ENCODE assay signal across 1 cellular context in the genomic region with DNA sequence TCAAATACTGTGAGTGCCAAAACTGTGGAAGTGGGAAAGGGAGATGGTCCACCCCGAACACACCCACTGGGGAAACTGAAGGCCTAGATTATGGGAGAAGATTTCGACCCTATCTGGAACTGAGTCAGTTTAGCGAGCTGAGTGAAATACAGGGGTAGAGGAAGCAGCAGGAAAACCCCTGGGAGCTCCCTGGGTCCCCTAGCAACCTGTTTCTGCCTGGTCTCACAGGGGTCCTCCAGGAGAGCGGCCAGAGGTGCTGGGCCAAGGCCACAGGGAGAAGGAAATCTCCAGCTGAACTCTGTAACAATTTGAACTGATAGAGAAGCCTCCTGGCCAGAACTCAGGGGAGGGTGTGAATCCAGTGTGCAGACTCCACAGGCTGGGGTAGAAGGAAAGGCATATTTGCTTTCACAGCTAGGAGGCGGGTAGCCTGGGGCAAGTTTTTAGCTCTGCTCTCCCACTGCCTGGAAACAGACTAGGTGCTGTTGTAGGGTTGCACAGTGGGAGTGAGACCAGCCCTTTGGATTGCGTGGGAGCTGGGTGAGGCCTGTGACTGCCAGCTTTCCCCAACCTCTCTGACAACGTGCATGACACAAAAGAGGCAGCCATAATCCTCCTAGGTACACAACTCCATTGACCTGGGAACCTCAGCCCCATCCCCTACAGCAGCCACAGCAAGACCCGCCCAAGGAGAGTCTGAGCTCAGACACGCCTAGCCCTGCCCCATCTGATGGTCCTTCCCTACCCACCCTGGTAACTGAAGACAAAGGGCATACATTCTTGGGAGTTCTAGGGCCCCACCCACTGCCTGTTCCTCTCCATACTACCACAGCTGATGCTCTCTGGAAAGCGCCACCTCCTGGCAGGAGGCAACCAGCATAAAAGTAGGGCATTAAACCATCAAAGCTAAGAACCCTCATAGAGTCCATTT.
A peak's percentile ranks its signal among the peaks of the same experiment; 100 is the strongest.
TF ChIP-seq lines count a peak whose summit lies in the region.

No MANE protein-coding gene starts in this region.

TF ChIP-seq in HepG2, 621 proteins besides CTCF, POLR2A, EP300 and RAD21 (continued from another document and continues in another):
- TF ChIP-seq, protein P1, sequence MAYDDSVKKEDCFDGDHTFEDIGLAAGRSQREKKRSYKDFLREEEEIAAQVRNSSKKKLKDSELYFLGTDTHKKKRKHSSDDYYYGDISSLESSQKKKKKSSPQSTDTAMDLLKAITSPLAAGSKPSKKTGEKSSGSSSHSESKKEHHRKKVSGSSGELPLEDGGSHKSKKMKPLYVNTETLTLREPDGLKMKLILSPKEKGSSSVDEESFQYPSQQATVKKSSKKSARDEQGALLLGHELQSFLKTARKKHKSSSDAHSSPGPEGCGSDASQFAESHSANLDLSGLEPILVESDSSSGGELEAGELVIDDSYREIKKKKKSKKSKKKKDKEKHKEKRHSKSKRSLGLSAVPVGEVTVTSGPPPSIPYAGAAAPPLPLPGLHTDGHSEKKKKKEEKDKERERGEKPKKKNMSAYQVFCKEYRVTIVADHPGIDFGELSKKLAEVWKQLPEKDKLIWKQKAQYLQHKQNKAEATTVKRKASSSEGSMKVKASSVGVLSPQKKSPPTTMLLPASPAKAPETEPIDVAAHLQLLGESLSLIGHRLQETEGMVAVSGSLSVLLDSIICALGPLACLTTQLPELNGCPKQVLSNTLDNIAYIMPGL (CRISPR knock-in tag; IDR thresholded peaks at IDR 0.05; ENCODE audit: borderline replicate concordance in 1 of 2, low read depth in 1 of 2), result peak in 1 of 2 experiments; percentile 32; a peak in 1 of 4 replicates
- TF ChIP-seq SRF (IDR thresholded peaks at IDR 0.05; ENCODE audit: low read depth, low read length), result no peak
- no peak for TF ChIP-seq ASH2L (IDR thresholded peaks at IDR 0.05; ENCODE audit: insufficient read length, low read depth, low read length)
- TF ChIP-seq RFXANK (CRISPR knock-in tag; IDR thresholded peaks at IDR 0.05), result no peak
- TF ChIP-seq ZNF292 (CRISPR knock-in tag; IDR thresholded peaks at IDR 0.05; ENCODE audit: borderline replicate concordance, low read depth), result 0 out of 2 replicates have a peak, but pooled peaks have one; percentile 24
- TF ChIP-seq ARNT (IDR thresholded peaks at IDR 0.05), result no peak
- no peak for TF ChIP-seq PPARG (CRISPR knock-in tag; conservative IDR thresholded peaks at IDR 0.05)
- TF ChIP-seq HNRNPK (IDR thresholded peaks at IDR 0.05; ENCODE audit: low read depth, low read length, poor library complexity, severe bottlenecking), result no peak
- TF ChIP-seq, protein P2, sequence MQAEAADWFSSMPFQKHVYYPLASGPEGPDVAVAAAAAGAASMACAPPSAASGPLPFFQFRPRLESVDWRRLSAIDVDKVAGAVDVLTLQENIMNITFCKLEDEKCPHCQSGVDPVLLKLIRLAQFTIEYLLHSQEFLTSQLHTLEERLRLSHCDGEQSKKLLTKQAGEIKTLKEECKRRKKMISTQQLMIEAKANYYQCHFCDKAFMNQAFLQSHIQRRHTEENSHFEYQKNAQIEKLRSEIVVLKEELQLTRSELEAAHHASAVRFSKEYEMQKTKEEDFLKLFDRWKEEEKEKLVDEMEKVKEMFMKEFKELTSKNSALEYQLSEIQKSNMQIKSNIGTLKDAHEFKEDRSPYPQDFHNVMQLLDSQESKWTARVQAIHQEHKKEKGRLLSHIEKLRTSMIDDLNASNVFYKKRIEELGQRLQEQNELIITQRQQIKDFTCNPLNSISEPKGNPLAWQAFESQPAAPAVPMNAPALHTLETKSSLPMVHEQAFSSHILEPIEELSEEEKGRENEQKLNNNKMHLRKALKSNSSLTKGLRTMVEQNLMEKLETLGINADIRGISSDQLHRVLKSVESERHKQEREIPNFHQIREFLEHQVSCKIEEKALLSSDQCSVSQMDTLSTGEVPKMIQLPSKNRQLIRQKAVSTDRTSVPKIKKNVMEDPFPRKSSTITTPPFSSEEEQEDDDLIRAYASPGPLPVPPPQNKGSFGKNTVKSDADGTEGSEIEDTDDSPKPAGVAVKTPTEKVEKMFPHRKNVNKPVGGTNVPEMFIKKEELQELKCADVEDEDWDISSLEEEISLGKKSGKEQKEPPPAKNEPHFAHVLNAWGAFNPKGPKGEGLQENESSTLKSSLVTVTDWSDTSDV (CRISPR knock-in tag; IDR thresholded peaks at IDR 0.05), result no peak
- TF ChIP-seq FOXC1 (CRISPR knock-in tag; IDR thresholded peaks at IDR 0.05; ENCODE audit: borderline replicate concordance), result 0 out of 2 replicates have a peak, but pooled peaks have one; percentile 30
- TF ChIP-seq, protein P3, sequence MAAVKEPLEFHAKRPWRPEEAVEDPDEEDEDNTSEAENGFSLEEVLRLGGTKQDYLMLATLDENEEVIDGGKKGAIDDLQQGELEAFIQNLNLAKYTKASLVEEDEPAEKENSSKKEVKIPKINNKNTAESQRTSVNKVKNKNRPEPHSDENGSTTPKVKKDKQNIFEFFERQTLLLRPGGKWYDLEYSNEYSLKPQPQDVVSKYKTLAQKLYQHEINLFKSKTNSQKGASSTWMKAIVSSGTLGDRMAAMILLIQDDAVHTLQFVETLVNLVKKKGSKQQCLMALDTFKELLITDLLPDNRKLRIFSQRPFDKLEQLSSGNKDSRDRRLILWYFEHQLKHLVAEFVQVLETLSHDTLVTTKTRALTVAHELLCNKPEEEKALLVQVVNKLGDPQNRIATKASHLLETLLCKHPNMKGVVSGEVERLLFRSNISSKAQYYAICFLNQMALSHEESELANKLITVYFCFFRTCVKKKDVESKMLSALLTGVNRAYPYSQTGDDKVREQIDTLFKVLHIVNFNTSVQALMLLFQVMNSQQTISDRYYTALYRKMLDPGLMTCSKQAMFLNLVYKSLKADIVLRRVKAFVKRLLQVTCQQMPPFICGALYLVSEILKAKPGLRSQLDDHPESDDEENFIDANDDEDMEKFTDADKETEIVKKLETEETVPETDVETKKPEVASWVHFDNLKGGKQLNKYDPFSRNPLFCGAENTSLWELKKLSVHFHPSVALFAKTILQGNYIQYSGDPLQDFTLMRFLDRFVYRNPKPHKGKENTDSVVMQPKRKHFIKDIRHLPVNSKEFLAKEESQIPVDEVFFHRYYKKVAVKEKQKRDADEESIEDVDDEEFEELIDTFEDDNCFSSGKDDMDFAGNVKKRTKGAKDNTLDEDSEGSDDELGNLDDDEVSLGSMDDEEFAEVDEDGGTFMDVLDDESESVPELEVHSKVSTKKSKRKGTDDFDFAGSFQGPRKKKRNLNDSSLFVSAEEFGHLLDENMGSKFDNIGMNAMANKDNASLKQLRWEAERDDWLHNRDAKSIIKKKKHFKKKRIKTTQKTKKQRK (IDR thresholded peaks at IDR 0.05; ENCODE audit: low read length), result no peak
- TF ChIP-seq ZBTB7B (CRISPR knock-in tag; IDR thresholded peaks at IDR 0.05), result no peak
- TF ChIP-seq, protein P4, sequence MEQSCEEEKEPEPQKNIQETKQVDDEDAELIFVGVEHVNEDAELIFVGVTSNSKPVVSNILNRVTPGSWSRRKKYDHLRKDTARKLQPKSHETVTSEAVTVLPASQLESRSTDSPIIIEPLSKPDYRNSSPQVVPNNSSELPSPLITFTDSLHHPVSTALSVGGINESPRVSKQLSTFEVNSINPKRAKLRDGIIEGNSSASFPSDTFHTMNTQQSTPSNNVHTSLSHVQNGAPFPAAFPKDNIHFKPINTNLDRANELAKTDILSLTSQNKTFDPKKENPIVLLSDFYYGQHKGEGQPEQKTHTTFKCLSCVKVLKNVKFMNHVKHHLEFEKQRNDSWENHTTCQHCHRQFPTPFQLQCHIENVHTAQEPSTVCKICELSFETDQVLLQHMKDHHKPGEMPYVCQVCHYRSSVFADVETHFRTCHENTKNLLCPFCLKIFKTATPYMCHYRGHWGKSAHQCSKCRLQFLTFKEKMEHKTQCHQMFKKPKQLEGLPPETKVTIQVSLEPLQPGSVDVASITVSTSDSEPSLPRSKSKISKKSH (CRISPR knock-in tag; IDR thresholded peaks at IDR 0.05; ENCODE audit: borderline replicate concordance), result no peak
- TF ChIP-seq MATR3 (CRISPR knock-in tag; IDR thresholded peaks at IDR 0.05), result no peak
- TF ChIP-seq TRIM24 (CRISPR knock-in tag; IDR thresholded peaks at IDR 0.05), result no peak
- no peak for TF ChIP-seq AGO2 (optimal IDR thresholded peaks at IDR 0.05; ENCODE audit: low read depth, low read length)
- TF ChIP-seq, protein P5, sequence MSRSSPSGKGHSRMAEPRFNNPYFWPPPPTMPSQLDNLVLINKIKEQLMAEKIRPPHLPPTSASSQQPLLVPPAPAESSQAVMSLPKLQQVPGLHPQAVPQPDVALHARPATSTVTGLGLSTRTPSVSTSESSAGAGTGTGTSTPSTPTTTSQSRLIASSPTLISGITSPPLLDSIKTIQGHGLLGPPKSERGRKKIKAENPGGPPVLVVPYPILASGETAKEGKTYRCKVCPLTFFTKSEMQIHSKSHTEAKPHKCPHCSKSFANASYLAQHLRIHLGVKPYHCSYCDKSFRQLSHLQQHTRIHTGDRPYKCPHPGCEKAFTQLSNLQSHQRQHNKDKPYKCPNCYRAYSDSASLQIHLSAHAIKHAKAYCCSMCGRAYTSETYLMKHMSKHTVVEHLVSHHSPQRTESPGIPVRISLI (CRISPR knock-in tag; IDR thresholded peaks at IDR 0.05; ENCODE audit: borderline replicate concordance), result 0 out of 2 replicates have a peak, but pooled peaks have one; percentile 14
- 0 out of 2 replicates have a peak, but pooled peaks have one; percentile 19 for TF ChIP-seq ZMYM4 (CRISPR knock-in tag; IDR thresholded peaks at IDR 0.05)
- no peak for TF ChIP-seq SUZ12 (IDR thresholded peaks at IDR 0.05; ENCODE audit: low read depth, low read length)
- TF ChIP-seq, protein P6, sequence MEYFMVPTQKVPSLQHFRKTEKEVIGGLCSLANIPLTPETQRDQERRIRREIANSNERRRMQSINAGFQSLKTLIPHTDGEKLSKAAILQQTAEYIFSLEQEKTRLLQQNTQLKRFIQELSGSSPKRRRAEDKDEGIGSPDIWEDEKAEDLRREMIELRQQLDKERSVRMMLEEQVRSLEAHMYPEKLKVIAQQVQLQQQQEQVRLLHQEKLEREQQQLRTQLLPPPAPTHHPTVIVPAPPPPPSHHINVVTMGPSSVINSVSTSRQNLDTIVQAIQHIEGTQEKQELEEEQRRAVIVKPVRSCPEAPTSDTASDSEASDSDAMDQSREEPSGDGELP (IDR thresholded peaks at IDR 0.05; ENCODE audit: borderline replicate concordance, low read depth), result peak; percentile 78; the same call in 1 of the 2 replicates
- TF ChIP-seq ZNF589 (CRISPR knock-in tag; conservative IDR thresholded peaks at IDR 0.05), result no peak
- TF ChIP-seq, protein P7, sequence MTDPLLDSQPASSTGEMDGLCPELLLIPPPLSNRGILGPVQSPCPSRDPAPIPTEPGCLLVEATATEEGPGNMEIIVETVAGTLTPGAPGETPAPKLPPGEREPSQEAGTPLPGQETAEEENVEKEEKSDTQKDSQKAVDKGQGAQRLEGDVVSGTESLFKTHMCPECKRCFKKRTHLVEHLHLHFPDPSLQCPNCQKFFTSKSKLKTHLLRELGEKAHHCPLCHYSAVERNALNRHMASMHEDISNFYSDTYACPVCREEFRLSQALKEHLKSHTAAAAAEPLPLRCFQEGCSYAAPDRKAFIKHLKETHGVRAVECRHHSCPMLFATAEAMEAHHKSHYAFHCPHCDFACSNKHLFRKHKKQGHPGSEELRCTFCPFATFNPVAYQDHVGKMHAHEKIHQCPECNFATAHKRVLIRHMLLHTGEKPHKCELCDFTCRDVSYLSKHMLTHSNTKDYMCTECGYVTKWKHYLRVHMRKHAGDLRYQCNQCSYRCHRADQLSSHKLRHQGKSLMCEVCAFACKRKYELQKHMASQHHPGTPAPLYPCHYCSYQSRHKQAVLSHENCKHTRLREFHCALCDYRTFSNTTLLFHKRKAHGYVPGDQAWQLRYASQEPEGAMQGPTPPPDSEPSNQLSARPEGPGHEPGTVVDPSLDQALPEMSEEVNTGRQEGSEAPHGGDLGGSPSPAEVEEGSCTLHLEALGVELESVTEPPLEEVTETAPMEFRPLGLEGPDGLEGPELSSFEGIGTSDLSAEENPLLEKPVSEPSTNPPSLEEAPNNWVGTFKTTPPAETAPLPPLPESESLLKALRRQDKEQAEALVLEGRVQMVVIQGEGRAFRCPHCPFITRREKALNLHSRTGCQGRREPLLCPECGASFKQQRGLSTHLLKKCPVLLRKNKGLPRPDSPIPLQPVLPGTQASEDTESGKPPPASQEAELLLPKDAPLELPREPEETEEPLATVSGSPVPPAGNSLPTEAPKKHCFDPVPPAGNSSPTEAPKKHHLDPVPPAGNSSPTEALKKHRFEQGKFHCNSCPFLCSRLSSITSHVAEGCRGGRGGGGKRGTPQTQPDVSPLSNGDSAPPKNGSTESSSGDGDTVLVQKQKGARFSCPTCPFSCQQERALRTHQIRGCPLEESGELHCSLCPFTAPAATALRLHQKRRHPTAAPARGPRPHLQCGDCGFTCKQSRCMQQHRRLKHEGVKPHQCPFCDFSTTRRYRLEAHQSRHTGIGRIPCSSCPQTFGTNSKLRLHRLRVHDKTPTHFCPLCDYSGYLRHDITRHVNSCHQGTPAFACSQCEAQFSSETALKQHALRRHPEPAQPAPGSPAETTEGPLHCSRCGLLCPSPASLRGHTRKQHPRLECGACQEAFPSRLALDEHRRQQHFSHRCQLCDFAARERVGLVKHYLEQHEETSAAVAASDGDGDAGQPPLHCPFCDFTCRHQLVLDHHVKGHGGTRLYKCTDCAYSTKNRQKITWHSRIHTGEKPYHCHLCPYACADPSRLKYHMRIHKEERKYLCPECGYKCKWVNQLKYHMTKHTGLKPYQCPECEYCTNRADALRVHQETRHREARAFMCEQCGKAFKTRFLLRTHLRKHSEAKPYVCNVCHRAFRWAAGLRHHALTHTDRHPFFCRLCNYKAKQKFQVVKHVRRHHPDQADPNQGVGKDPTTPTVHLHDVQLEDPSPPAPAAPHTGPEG (CRISPR knock-in tag; IDR thresholded peaks at IDR 0.05), result no peak
- TF ChIP-seq, protein P8, sequence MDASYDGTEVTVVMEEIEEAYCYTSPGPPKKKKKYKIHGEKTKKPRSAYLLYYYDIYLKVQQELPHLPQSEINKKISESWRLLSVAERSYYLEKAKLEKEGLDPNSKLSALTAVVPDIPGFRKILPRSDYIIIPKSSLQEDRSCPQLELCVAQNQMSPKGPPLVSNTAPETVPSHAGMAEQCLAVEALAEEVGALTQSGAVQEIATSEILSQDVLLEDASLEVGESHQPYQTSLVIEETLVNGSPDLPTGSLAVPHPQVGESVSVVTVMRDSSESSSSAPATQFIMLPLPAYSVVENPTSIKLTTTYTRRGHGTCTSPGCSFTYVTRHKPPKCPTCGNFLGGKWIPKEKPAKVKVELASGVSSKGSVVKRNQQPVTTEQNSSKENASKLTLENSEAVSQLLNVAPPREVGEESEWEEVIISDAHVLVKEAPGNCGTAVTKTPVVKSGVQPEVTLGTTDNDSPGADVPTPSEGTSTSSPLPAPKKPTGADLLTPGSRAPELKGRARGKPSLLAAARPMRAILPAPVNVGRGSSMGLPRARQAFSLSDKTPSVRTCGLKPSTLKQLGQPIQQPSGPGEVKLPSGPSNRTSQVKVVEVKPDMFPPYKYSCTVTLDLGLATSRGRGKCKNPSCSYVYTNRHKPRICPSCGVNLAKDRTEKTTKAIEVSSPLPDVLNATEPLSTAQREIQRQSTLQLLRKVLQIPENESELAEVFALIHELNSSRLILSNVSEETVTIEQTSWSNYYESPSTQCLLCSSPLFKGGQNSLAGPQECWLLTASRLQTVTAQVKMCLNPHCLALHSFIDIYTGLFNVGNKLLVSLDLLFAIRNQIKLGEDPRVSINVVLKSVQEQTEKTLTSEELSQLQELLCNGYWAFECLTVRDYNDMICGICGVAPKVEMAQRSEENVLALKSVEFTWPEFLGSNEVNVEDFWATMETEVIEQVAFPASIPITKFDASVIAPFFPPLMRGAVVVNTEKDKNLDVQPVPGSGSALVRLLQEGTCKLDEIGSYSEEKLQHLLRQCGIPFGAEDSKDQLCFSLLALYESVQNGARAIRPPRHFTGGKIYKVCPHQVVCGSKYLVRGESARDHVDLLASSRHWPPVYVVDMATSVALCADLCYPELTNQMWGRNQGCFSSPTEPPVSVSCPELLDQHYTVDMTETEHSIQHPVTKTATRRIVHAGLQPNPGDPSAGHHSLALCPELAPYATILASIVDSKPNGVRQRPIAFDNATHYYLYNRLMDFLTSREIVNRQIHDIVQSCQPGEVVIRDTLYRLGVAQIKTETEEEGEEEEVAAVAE (CRISPR knock-in tag; IDR thresholded peaks at IDR 0.05; ENCODE audit: borderline replicate concordance), result no peak
- TF ChIP-seq SMC3 (IDR thresholded peaks at IDR 0.05; ENCODE audit: low read length), result peak; percentile 65
- TF ChIP-seq XRCC5 (optimal IDR thresholded peaks at IDR 0.05; ENCODE audit: low read length), result peak; percentile 15
- TF ChIP-seq EED (CRISPR knock-in tag; IDR thresholded peaks at IDR 0.05), result 0 out of 2 replicates have a peak, but pooled peaks have one; percentile 22
